Comparison of ENCODE assay signal across 26 cellular contexts in the genomic region with DNA sequence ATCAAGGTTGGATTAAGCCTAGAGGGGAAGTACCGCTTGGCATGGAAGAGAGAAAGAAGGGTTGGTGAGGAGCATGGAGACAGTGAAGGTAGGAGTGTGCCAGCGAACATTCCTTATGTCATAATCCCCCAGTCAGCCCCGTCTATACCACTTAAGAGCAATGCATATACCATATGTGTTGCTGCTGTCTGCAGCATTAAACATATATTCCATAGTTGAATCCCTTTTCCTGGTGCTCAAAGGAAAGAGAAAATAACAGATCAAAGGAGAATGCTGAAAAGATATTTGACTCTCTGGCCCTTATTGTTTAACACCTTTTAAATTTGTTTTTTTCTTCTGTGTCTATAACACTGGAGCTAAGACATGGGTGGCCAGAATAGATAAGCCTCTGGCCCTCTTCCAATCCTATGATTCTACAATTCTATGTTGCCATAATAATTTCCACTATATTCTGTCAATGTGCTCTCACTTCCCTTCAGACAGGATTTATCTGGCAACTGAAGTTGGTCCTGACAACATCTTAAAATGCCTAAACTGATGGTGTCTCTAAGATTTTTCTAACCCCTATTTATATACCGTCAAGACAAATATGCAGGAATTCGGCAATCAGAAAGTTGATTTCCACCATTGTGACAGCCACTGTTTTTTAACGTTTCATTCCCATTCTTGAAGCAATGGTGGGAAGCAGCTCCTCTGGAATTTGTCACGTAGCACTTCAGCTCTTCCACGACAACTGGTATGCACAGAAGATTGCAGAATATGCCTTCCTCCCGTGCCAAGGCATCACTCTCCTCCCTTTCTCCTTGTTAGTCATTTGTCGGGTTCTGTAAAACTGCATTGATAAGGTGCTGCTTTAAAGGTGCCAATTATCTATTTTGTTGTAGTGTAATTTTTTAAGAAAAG.
"Had no signal": no experiment of that assay in that cellular context is flagged by ENCODE, and none has a peak within 500 bp of the region (broad histone marks: within the 10 kb centered on the region; RNA-seq: fewer than 3 reads in every experiment).

No MANE protein-coding gene starts in this region.

- H3K36me3 ChIP-seq: brain microvascular endothelial cell, esophagus muscularis mucosa, prostate gland, suprapubic skin, transverse colon had no signal

- H3K4me2 ChIP-seq: hepatocyte had no signal

- H3K9me3 ChIP-seq: esophagus muscularis mucosa, mucosa of descending colon, prostate gland, suprapubic skin, transverse colon had no signal

- H2AFZ ChIP-seq: hepatocyte had no signal

- ATAC-seq: activated CD8-positive, alpha-beta memory T cell treated with anti-CD3 and anti-CD28 coated beads, Interleukin-2, amount 10 ng/mL, durations not matched to agents 7 days and 5 days; mucosa of descending colon; right cardiac atrium; stimulated activated naive CD8-positive, alpha-beta T cell treated with anti-CD3 and anti-CD28 coated beads, Interleukin-15, amount 100 ng/mL, for 72 hours had no signal

- H3K4me3 ChIP-seq: esophagus muscularis mucosa, hepatocyte, mucosa of descending colon, prostate gland, skin epidermis, suprapubic skin, transverse colon had no signal

- DNase-seq: activated CD4-positive, alpha-beta memory T cell treated with anti-CD3 and anti-CD28 coated beads, Interleukin-2, amount 10 ng/mL, durations not matched to agents 7 days and 5 days; activated CD4-positive, alpha-beta T cell treated with anti-CD3 and anti-CD28 coated beads for 48 hours; activated CD4-positive, CD25-positive, alpha-beta regulatory T cell; activated CD8-positive, alpha-beta memory T cell treated with anti-CD3 and anti-CD28 coated beads, Interleukin-2, amount 10 ng/mL, durations not matched to agents 7 days and 5 days; activated naive CD4-positive, alpha-beta T cell treated with Interleukin-2 at 50 U/mL for 16 hours; activated T-cell treated with anti-CD3 and anti-CD28 coated beads, Interleukin-2, amount 50 U/mL, for 1 hour; aorta; brain microvascular endothelial cell; cortex of kidney; effector CD8-positive, alpha-beta T cell; foreskin fibroblast; mucosa of descending colon; naive B cell; right cardiac atrium; stimulated activated CD4-positive, alpha-beta T cell treated with anti-CD3 and anti-CD28 coated beads, Interleukin-15, amount 100 ng/mL, for 24 hours; stimulated activated CD4-positive, alpha-beta T cell treated with anti-CD3 and anti-CD28 coated beads, Interleukin-4, amount 100 ng/mL, for 1 hour; stimulated activated naive CD8-positive, alpha-beta T cell treated with anti-CD3 and anti-CD28 coated beads, Interleukin-15, amount 100 ng/mL, for 72 hours; T-helper 2 cell; transverse colon had no signal

- H3K9me3 Mint-ChIP-seq: activated T-helper 2 cell treated with anti-CD3 and anti-CD28 coated beads, Interferon-gamma antibody, Interleukin-2, Interleukin-4, amounts not matched to agents 10 μg/mL and 5 μg/mL and 100 μg/mL, durations not matched to agents 14 hours and 24 hours and 36 hours; central memory CD8-positive, alpha-beta T cell; naive B cell; stimulated activated naive CD8-positive, alpha-beta T cell treated with anti-CD3 and anti-CD28 coated beads, Interleukin-15, amount 100 ng/mL, for 72 hours had no signal

- H3K4me3 Mint-ChIP-seq: activated CD4-positive, alpha-beta memory T cell treated with anti-CD3 and anti-CD28 coated beads, Interleukin-2, amount 10 ng/mL, durations not matched to agents 7 days and 5 days; activated CD8-positive, alpha-beta memory T cell treated with anti-CD3 and anti-CD28 coated beads, Interleukin-2, amount 10 ng/mL, durations not matched to agents 7 days and 5 days; central memory CD8-positive, alpha-beta T cell; naive B cell; stimulated activated naive CD8-positive, alpha-beta T cell treated with anti-CD3 and anti-CD28 coated beads, Interleukin-15, amount 100 ng/mL, for 72 hours had no signal

- H3K79me2 ChIP-seq: hepatocyte had no signal

- H3K27ac Mint-ChIP-seq: activated CD4-positive, alpha-beta memory T cell treated with anti-CD3 and anti-CD28 coated beads, Interleukin-2, amount 10 ng/mL, durations not matched to agents 7 days and 5 days; activated CD8-positive, alpha-beta memory T cell treated with anti-CD3 and anti-CD28 coated beads, Interleukin-2, amount 10 ng/mL, durations not matched to agents 7 days and 5 days; activated T-helper 2 cell treated with anti-CD3 and anti-CD28 coated beads, Interferon-gamma antibody, Interleukin-2, Interleukin-4, amounts not matched to agents 10 μg/mL and 5 μg/mL and 100 μg/mL, durations not matched to agents 14 hours and 24 hours and 36 hours; stimulated activated naive CD8-positive, alpha-beta T cell treated with anti-CD3 and anti-CD28 coated beads, Interleukin-15, amount 100 ng/mL, for 72 hours had no signal

- H3K4me1 ChIP-seq: esophagus muscularis mucosa, prostate gland, suprapubic skin, transverse colon had no signal

- H3K27me3 Mint-ChIP-seq: activated CD4-positive, alpha-beta memory T cell treated with anti-CD3 and anti-CD28 coated beads, Interleukin-2, amount 10 ng/mL, durations not matched to agents 7 days and 5 days; activated CD8-positive, alpha-beta memory T cell treated with anti-CD3 and anti-CD28 coated beads, Interleukin-2, amount 10 ng/mL, durations not matched to agents 7 days and 5 days; central memory CD8-positive, alpha-beta T cell; naive B cell; stimulated activated naive CD8-positive, alpha-beta T cell treated with anti-CD3 and anti-CD28 coated beads, Interleukin-15, amount 100 ng/mL, for 72 hours had no signal

- H3K4me1 Mint-ChIP-seq: stimulated activated naive CD8-positive, alpha-beta T cell treated with anti-CD3 and anti-CD28 coated beads, Interleukin-15, amount 100 ng/mL, for 72 hours had no signal

- H3K36me3 Mint-ChIP-seq: naive B cell had no signal

- H3K27me3 ChIP-seq: brain microvascular endothelial cell, esophagus muscularis mucosa, hepatocyte, suprapubic skin, transverse colon had no signal

- H3K27ac ChIP-seq: brain microvascular endothelial cell, esophagus muscularis mucosa, hepatocyte, prostate gland, skin epidermis, suprapubic skin, transverse colon had no signal
